ENCODE assay signal across 1 cellular context in genomic region chr1:2408859-2409276, GRCh38.
TF ChIP-seq lines count a peak whose summit lies in the region.

No MANE protein-coding gene starts in this region.

TF ChIP-seq in liver, 16 proteins besides CTCF, POLR2A, EP300 and RAD21:
- no peak for TF ChIP-seq REST (IDR thresholded peaks at IDR 0.05)
- peak in 1 of 2 donors; percentile 30 for TF ChIP-seq RXRA (IDR thresholded peaks at IDR 0.05)
- TF ChIP-seq HNF4G (IDR thresholded peaks at IDR 0.05) = no peak
- no peak for TF ChIP-seq ATF3 (IDR thresholded peaks at IDR 0.05)
